8 cellular contexts compared by ENCODE assay signal in the genomic region with DNA sequence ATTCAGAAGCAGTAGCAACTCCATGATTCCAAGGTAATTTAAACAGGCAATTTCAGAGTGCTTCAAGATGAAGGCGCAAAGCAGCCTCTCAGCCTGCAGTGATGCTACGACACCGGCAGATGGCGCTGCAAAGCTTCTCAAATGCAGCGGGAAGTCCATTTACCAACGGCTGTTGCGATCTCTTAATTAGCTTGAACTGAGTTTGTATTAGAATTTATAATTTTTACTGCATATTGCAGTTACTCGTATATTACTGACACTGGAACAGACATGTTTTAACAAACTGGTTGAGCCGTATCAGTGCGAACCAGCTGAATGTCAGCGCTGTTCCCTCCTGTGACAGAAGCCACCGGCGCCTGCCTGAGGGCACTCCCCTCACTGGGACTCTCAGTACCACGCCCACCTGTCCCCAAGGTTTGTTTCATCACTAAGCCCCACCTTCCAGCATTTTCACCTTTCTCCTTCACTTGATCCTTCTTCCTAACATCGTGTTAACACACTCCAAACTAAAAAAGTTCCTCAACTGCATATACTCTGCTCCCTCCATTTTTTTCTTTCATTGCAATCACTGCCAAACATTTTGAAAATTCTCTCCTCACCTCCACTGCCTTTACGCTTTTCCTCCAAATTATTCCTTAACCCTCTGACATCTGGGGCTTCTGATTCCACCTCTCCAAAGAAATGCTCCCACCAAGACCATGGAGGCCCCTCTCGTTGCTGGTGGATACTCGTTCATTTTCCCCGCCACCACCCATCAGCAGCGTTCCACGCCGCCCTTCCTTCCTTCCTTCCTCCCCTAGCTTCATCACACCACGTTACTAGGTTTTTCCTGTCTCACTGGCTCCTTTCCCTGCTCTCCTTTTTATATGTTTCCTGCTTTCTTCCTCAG.
DNase-seq lines count a peak whose midpoint lies in the region; ATAC-seq and FAIRE-seq lines count a peak whose summit lies in the region.

No MANE protein-coding gene starts in this region.

- DNase-seq in CMK (ENCODE audit: low read depth) (peak; percentile 76), NCI-H345 (lab: John Stamatoyannopoulos, UW) (peak; percentile 82)
- peak; percentile 72 for DNase-seq in activated CD4-positive, CD25-positive, alpha-beta regulatory T cell treated with anti-CD3 and anti-CD28 coated beads, Interleukin-2, amount 50 U/mL, for 16 hours (ENCODE audit: low read depth, low spot score)
- peak; percentile 80 for DNase-seq in central memory CD4-positive, alpha-beta T cell
- peak; percentile 77 for DNase-seq in stimulated activated CD4-positive, alpha-beta T cell treated with anti-CD3 and anti-CD28 coated beads, Interleukin-12 subunit alpha, Interleukin-12 subunit beta, amount 100 ng/mL, for 4 hours

- peak; percentile 43 for ATAC-seq in HG02759 (IDR thresholded peaks at IDR 0.05; ENCODE audit: unreplicated experiment)
- no peak for ATAC-seq in HG03025 (IDR thresholded peaks at IDR 0.05; ENCODE audit: low FRiP score, unreplicated experiment)

- peak; percentile 97 for FAIRE-seq in islet of Langerhans (lab: Jason Lieb, UNC)
